ENCODE assay signal across 22 cellular contexts in genomic region chr2:100279586-100280534, GRCh38. TPM values are rescaled to one million over a fixed set of nuclear protein-coding genes. Genes with fewer than 3 reads are reported as not detected.
DNase-seq lines count a peak whose midpoint lies in the region; ATAC-seq and TF ChIP-seq lines count a peak whose summit lies in the region.
"Had no signal": no experiment of that assay in that cellular context is flagged by ENCODE, and none has a peak within 500 bp of the region (broad histone marks: within the 10 kb centered on the region; RNA-seq: fewer than 3 reads in every experiment).

No MANE protein-coding gene starts in this region.

- no peak for ATAC-seq in GM23338
- ATAC-seq: GM12878, Right ventricle myocardium inferior had no signal

- H3K9me3 Mint-ChIP-seq in GM23338, result no peaks in the 10 kb centered on the region
- H3K9me3 Mint-ChIP-seq: CD4-positive, alpha-beta memory T cell had no signal

- no peak overlapping the region for H3K4me3 Mint-ChIP-seq in GM23338
- H3K4me3 Mint-ChIP-seq: CD4-positive, alpha-beta memory T cell had no signal

- H3K9me2 ChIP-seq in GM23338 (ENCODE audit: insufficient read depth), result 0 out of 2 replicates have a peak, but pooled peaks cover 7% of the 10 kb centered on the region

- peaks cover 23% of the 10 kb centered on the region for H3K4me1 Mint-ChIP-seq in GM23338

- H3K36me3 ChIP-seq in GM23338 (ENCODE audit: insufficient read depth) (no peaks in the 10 kb centered on the region), H7 (replicated peaks; ENCODE audit: control insufficient read depth, insufficient read depth, low read length) (no peaks in the 10 kb centered on the region)
- H3K36me3 ChIP-seq: MG63, SJSA1 had no signal

- H3K36me3 Mint-ChIP-seq in GM23338 (ENCODE audit: low read depth), result no peaks in the 10 kb centered on the region
- H3K36me3 Mint-ChIP-seq: CD4-positive, alpha-beta memory T cell had no signal

- no peak overlapping the region for H3K27ac Mint-ChIP-seq in GM23338

- H3K4me3 ChIP-seq in GM23338 (no peak overlapping the region), H7 (ENCODE audit: insufficient read depth, low read depth, low read length) (no peak overlapping the region)
- H3K4me3 ChIP-seq: GM12878, MG63, PC-9, SJSA1 had no signal

- DNase-seq in GM23338 (ENCODE audit: low spot score), result no peak
- DNase-seq in islet precursor cell, result peak; percentile 38
- DNase-seq in activated CD4-positive, alpha-beta T cell treated with anti-CD3 and anti-CD28 coated beads for 4 hours, result no peak
- DNase-seq in NCI-H1436 (lab: John Stamatoyannopoulos, UW), result no peak
- DNase-seq in iPS-NIHi11 (ENCODE audit: low spot score), result no peak
- DNase-seq in H7, result no peak
- DNase-seq: C1 segment of cervical spinal cord; CD4-positive, alpha-beta memory T cell; COR-L47; GOT3; KBM-7; MG63; NCI-H1105 treated with DMSO at 0.1 percent for 48 hours; NCI-H2029; NCI-H2227 treated with DMSO at 0.1 percent for 48 hours; NCI-H526 treated with DMSO at 0.1 percent for 48 hours; PC-9 had no signal

- H3F3A ChIP-seq in GM23338 (replicated peaks; ENCODE audit: low read depth), result no peaks in the 10 kb centered on the region

- H4K20me1 ChIP-seq in GM23338 (replicated peaks; ENCODE audit: insufficient read depth), result no peaks in the 10 kb centered on the region

- H3K79me2 ChIP-seq in GM23338 (replicated peaks; ENCODE audit: insufficient read depth), result no peaks in the 10 kb centered on the region

- H3K27ac ChIP-seq in GM23338 (ENCODE audit: low read depth) (no peak overlapping the region), angular gyrus (ENCODE audit: low read depth, low read length) (peak overlapping the region; percentile 29), temporal lobe (ENCODE audit: low read depth, low read length) (peak overlapping the region; percentile 62)
- H3K27ac ChIP-seq: PC-9, SJSA1 had no signal

- TF ChIP-seq CTCF in GM23338 (conservative IDR thresholded peaks at IDR 0.05; ENCODE audit: low read depth in 2 of 2), result no peak

- no peak overlapping the region for H3K4me2 ChIP-seq in GM23338
- H3K4me2 ChIP-seq: PC-9 had no signal

- H3K27me3 ChIP-seq in GM23338 (ENCODE audit: insufficient read depth) (no peaks in the 10 kb centered on the region), H7 (ENCODE audit: control insufficient read depth, insufficient read depth, low read length) (no peaks in the 10 kb centered on the region)
- H3K27me3 ChIP-seq: MG63, SJSA1 had no signal

- H2AFZ ChIP-seq in GM23338, result peak overlapping the region; percentile 84; the same call in 1 of the 2 replicates
- H2AFZ ChIP-seq: PC-9 had no signal

- H3K4me1 ChIP-seq in GM23338 (ENCODE audit: insufficient read depth), result peaks cover 25% of the 10 kb centered on the region
- H3K4me1 ChIP-seq: SJSA1 had no signal

- no peaks in the 10 kb centered on the region for H3K27me3 Mint-ChIP-seq in GM23338 (ENCODE audit: insufficient read depth, low read depth, poor library complexity)

TF ChIP-seq in GM23338, 12 proteins besides CTCF, POLR2A, EP300 and RAD21 (continues in another document):
- TF ChIP-seq ZNF114 (CRISPR knock-in tag; IDR thresholded peaks at IDR 0.05) (no peak), ZNF331 (CRISPR knock-in tag; IDR thresholded peaks at IDR 0.05; ENCODE audit: low read depth) (no peak), ETS1 (IDR thresholded peaks at IDR 0.05) (no peak), ZNF462 (CRISPR knock-in tag; IDR thresholded peaks at IDR 0.05) (no peak), JUNB (IDR thresholded peaks at IDR 0.05; ENCODE audit: unreplicated experiment) (no peak), EZH2phosphoT487 (IDR thresholded peaks at IDR 0.05; ENCODE audit: unreplicated experiment) (no peak), NANOG (IDR thresholded peaks at IDR 0.05; ENCODE audit: borderline replicate concordance) (no peak)

RNA-seq across cellular contexts. Expression of gene LONRF2, which starts 42.4 kb away (rescaled TPM):
- 0.24 and 0.35 TPM in 2 replicates for total RNA-seq in GM23338 (2014; rRNA removed; shearing (Covaris generic))
- 0.03 and 0.05 TPM in 2 replicates for polyA plus RNA-seq in GM23338 (2016; fragmentation: Nextera tagmentation; extraction: Ambion mirVana)
- total RNA-seq in temporal lobe, result 70.8 TPM
- total RNA-seq in H7 (2014; rRNA removed; shearing (Covaris generic)), result 0.04 TPM in 1 of 2 replicates, not detected in the other
- total RNA-seq: PC-9, SJSA1 had no signal

Comparison
In these comparisons a context has a peak if more than half of its experiments do, and no peak if none do; other contexts are left out.
1. RNA of gene LONRF2, which starts 42.4 kb away (total RNA-seq): 70.8 TPM in temporal lobe (single experiment); 0.24 to 0.35 TPM in GM23338 and 0.04 TPM in H7; every median in the first group is over 10 times any median in the second.